ENCODE assay signal across 18 cellular contexts in genomic region chr12:131724534-131724933, GRCh38. TPM values are rescaled to one million over a fixed set of nuclear protein-coding genes. Genes with fewer than 3 reads are reported as not detected.
DNase-seq lines count a peak whose midpoint lies in the region; ATAC-seq and TF ChIP-seq lines count a peak whose summit lies in the region.
"Had no signal": no experiment of that assay in that cellular context is flagged by ENCODE, and none has a peak within 500 bp of the region (broad histone marks: within the 10 kb centered on the region; RNA-seq: fewer than 3 reads in every experiment).

No MANE protein-coding gene starts in this region.

- no peak overlapping the region for H2AFZ ChIP-seq in GM23338

- H3K27me3 Mint-ChIP-seq in GM23338 (ENCODE audit: insufficient read depth, low read depth, poor library complexity) (peaks cover 2% of the 10 kb centered on the region), HFFc6 (ENCODE audit: insufficient read depth) (no peaks in the 10 kb centered on the region; the same call in 1 of the 2 replicates)
- H3K27me3 Mint-ChIP-seq in activated T-helper 17 cell treated with anti-CD3 and anti-CD28 coated beads, Interleukin-2, amount 50 U/mL, for 72 hours, result no peaks in the 10 kb centered on the region
- no peaks in the 10 kb centered on the region for H3K27me3 Mint-ChIP-seq in activated CD4-positive, alpha-beta T cell treated with anti-CD3 and anti-CD28 coated beads for 36 hours
- H3K27me3 Mint-ChIP-seq: CD4-positive, alpha-beta memory T cell had no signal

- peak overlapping the region; percentile 19 for H3K4me2 ChIP-seq in GM23338

- no peak for TF ChIP-seq POLR2A in breast epithelium (IDR thresholded peaks at IDR 0.05)

- no peaks in the 10 kb centered on the region for H3K9me3 ChIP-seq in iPS-20b (ENCODE audit: insufficient read depth, low read depth, low read length)
- H3K9me3 ChIP-seq in breast epithelium, result no peaks in the 10 kb centered on the region
- H3K9me3 ChIP-seq: BE2C, SJCRH30 had no signal

- peaks cover 63% of the 10 kb centered on the region for H3K4me1 Mint-ChIP-seq in GM23338
- peaks cover 30% of the 10 kb centered on the region for H3K4me1 Mint-ChIP-seq in HFFc6 (ENCODE audit: low read depth)
- peaks cover 5% of the 10 kb centered on the region for H3K4me1 Mint-ChIP-seq in activated T-helper 17 cell treated with anti-CD3 and anti-CD28 coated beads, Interleukin-2, amount 50 U/mL, for 72 hours
- H3K4me1 Mint-ChIP-seq in activated CD4-positive, alpha-beta T cell treated with anti-CD3 and anti-CD28 coated beads for 36 hours, result no peaks in the 10 kb centered on the region

- peaks cover 53% of the 10 kb centered on the region for H3K79me2 ChIP-seq in GM23338 (replicated peaks; ENCODE audit: insufficient read depth)

- CTCF ChIA-PET in activated CD4-positive, alpha-beta T cell treated with anti-CD3 and anti-CD28 coated beads for 36 hours (lab: Charles Lee), result interaction anchor here (1.3 kb wide), 1 partner anchor 8 kb away, joined by 3 read pairs; no protein-coding TSS in a partner anchor

- POLR2A ChIA-PET in activated CD4-positive, alpha-beta T cell treated with anti-CD3 and anti-CD28 coated beads for 36 hours (lab: Charles Lee), result no interaction called here

- H3K36me3 ChIP-seq in GM23338 (ENCODE audit: insufficient read depth) (peaks cover 37% of the 10 kb centered on the region), iPS-20b (ENCODE audit: insufficient read depth, low read depth, low read length) (peaks cover 79% of the 10 kb centered on the region), breast epithelium (peaks cover 38% of the 10 kb centered on the region)

- H3K27ac ChIP-seq in GM23338 (ENCODE audit: low read depth), result peak overlapping the region; percentile 96
- H3K27ac ChIP-seq in iPS-20b (ENCODE audit: low read length), result peak overlapping the region; percentile 75
- H3K27ac ChIP-seq in breast epithelium, result no peak overlapping the region
- H3K27ac ChIP-seq: SJCRH30 had no signal

- H3K9ac ChIP-seq in iPS-20b (ENCODE audit: low read depth, low read length), result peak overlapping the region; percentile 67; the same call in 1 of the 2 replicates

- H4K20me1 ChIP-seq in GM23338 (replicated peaks; ENCODE audit: insufficient read depth), result no peaks in the 10 kb centered on the region

- H3K4me3 ChIP-seq in GM23338 (no peak overlapping the region), iPS-20b (ENCODE audit: low read length) (no peak overlapping the region), breast epithelium (no peak overlapping the region)
- H3K4me3 ChIP-seq: SJCRH30 had no signal

- H3K36me3 Mint-ChIP-seq in GM23338 (ENCODE audit: low read depth) (peaks cover 85% of the 10 kb centered on the region), HFFc6 (ENCODE audit: low read depth) (peaks cover 37% of the 10 kb centered on the region)
- H3K36me3 Mint-ChIP-seq in activated T-helper 17 cell treated with anti-CD3 and anti-CD28 coated beads, Interleukin-2, amount 50 U/mL, for 72 hours (ENCODE audit: low read depth), result peaks cover 100% of the 10 kb centered on the region
- peaks cover 62% of the 10 kb centered on the region for H3K36me3 Mint-ChIP-seq in activated CD4-positive, alpha-beta T cell treated with anti-CD3 and anti-CD28 coated beads for 36 hours (ENCODE audit: low read depth)

- peaks cover 30% of the 10 kb centered on the region for H3F3A ChIP-seq in GM23338 (replicated peaks; ENCODE audit: low read depth)

- no peaks in the 10 kb centered on the region for H3K9me2 ChIP-seq in GM23338 (ENCODE audit: insufficient read depth)

- intact Hi-C loops in activated CD4-positive, alpha-beta T cell treated with anti-CD3 and anti-CD28 coated beads for 36 hours (cut with DNase I, micrococcal nuclease), result no loop called here
- intact Hi-C loops in breast epithelium (cut with DNase I; ENCODE audit: low total_unique reads), result no loop called here

- peak; percentile 16; the same call in 2 of the 3 replicates for ATAC-seq in GM23338
- no peak for ATAC-seq in activated T-helper 17 cell treated with anti-CD3 and anti-CD28 coated beads, Interleukin-2, amount 50 U/mL, for 72 hours (replicated peaks)
- ATAC-seq in activated CD4-positive, alpha-beta T cell treated with anti-CD3 and anti-CD28 coated beads for 36 hours, result no peak

- TF ChIP-seq CTCF in GM23338 (conservative IDR thresholded peaks at IDR 0.05; ENCODE audit: low read depth in 2 of 2) (no peak), HFFc6 (IDR thresholded peaks at IDR 0.05) (no peak), breast epithelium (IDR thresholded peaks at IDR 0.05) (no peak)

- H3K9me3 Mint-ChIP-seq in GM23338 (no peaks in the 10 kb centered on the region), HFFc6 (no peaks in the 10 kb centered on the region)
- no peaks in the 10 kb centered on the region for H3K9me3 Mint-ChIP-seq in activated T-helper 17 cell treated with anti-CD3 and anti-CD28 coated beads, Interleukin-2, amount 50 U/mL, for 72 hours
- H3K9me3 Mint-ChIP-seq in activated CD4-positive, alpha-beta T cell treated with anti-CD3 and anti-CD28 coated beads for 36 hours (ENCODE audit: low read depth), result no peaks in the 10 kb centered on the region
- H3K9me3 Mint-ChIP-seq: CD4-positive, alpha-beta memory T cell had no signal

- DNase-seq in GM23338 (ENCODE audit: low spot score) (peak; percentile 44), HFFc6 (no peak), breast epithelium (ENCODE audit: low spot score in 2 of 2) (no peak), HUDEP-2 (lab: John Stamatoyannopoulos, UW; ENCODE audit: unreplicated experiment in 76 of 76) (no peak), NCI-H526 treated with DMSO at 0.1 percent for 48 hours (lab: John Stamatoyannopoulos, UW) (no peak)
- DNase-seq in activated CD4-positive, alpha-beta T cell treated with anti-CD3 and anti-CD28 coated beads for 36 hours, result no peak
- DNase-seq: BE2C; CD4-positive, alpha-beta memory T cell; GF-D8; Kasumi-1; NCI-H1436; NCI-H2029 treated with DMSO at 0.1 percent for 48 hours; NCI-H2227 treated with DMSO at 0.1 percent for 48 hours; NCI-H524 treated with DMSO at 0.1 percent for 48 hours; RPMI8226; SJCRH30 had no signal

- H3K4me3 Mint-ChIP-seq in GM23338 (peak overlapping the region; percentile 9; the same call in 2 of the 3 replicates), HFFc6 (no peak overlapping the region)
- no peak overlapping the region for H3K4me3 Mint-ChIP-seq in activated T-helper 17 cell treated with anti-CD3 and anti-CD28 coated beads, Interleukin-2, amount 50 U/mL, for 72 hours
- no peak overlapping the region for H3K4me3 Mint-ChIP-seq in activated CD4-positive, alpha-beta T cell treated with anti-CD3 and anti-CD28 coated beads for 36 hours
- H3K4me3 Mint-ChIP-seq: CD4-positive, alpha-beta memory T cell had no signal

- H3K4me1 ChIP-seq in GM23338 (ENCODE audit: insufficient read depth) (peaks cover 43% of the 10 kb centered on the region), iPS-20b (ENCODE audit: insufficient read depth, low read length) (peaks cover 30% of the 10 kb centered on the region), breast epithelium (no peaks in the 10 kb centered on the region)
- H3K4me1 ChIP-seq: BE2C, SJCRH30 had no signal

- H3K27me3 ChIP-seq in GM23338 (ENCODE audit: insufficient read depth) (no peaks in the 10 kb centered on the region), iPS-20b (ENCODE audit: insufficient read depth, low read length) (no peaks in the 10 kb centered on the region), breast epithelium (no peaks in the 10 kb centered on the region)
- H3K27me3 ChIP-seq: BE2C, SJCRH30 had no signal

- H3K27ac Mint-ChIP-seq in GM23338 (peak overlapping the region; percentile 97), HFFc6 (peak overlapping the region; percentile 4; the same call in 1 of the 2 replicates)
- H3K27ac Mint-ChIP-seq in activated T-helper 17 cell treated with anti-CD3 and anti-CD28 coated beads, Interleukin-2, amount 50 U/mL, for 72 hours, result peak overlapping the region; percentile 61
- H3K27ac Mint-ChIP-seq in activated CD4-positive, alpha-beta T cell treated with anti-CD3 and anti-CD28 coated beads for 36 hours, result no peak overlapping the region

TF ChIP-seq in GM23338, 12 proteins besides CTCF, POLR2A, EP300 and RAD21 (continues in another document):
- TF ChIP-seq ZNF114 (CRISPR knock-in tag; IDR thresholded peaks at IDR 0.05), result no peak
- no peak for TF ChIP-seq CREB1 (CRISPR knock-in tag; IDR thresholded peaks at IDR 0.05; ENCODE audit: low read depth)
- TF ChIP-seq STAT1 (IDR thresholded peaks at IDR 0.05; ENCODE audit: unreplicated experiment), result no peak
- TF ChIP-seq ZNF331 (CRISPR knock-in tag; IDR thresholded peaks at IDR 0.05; ENCODE audit: low read depth), result no peak
- no peak for TF ChIP-seq NANOG (IDR thresholded peaks at IDR 0.05; ENCODE audit: borderline replicate concordance)
- TF ChIP-seq POLR2AphosphoS5 (IDR thresholded peaks at IDR 0.05; ENCODE audit: low read depth), result no peak
- no peak for TF ChIP-seq ETS1 (IDR thresholded peaks at IDR 0.05)
- no peak for TF ChIP-seq EZH2 (IDR thresholded peaks at IDR 0.05; ENCODE audit: low read depth, unreplicated experiment)
- no peak for TF ChIP-seq EZH2phosphoT487 (IDR thresholded peaks at IDR 0.05; ENCODE audit: unreplicated experiment)
- TF ChIP-seq JUNB (IDR thresholded peaks at IDR 0.05; ENCODE audit: unreplicated experiment), result no peak

RNA-seq across cellular contexts. Expression of gene SFSWAP, which starts 13.6 kb away (rescaled TPM):
- total RNA-seq in GM23338 (2014; rRNA removed; shearing (Covaris generic)), result 36.2 and 41.0 TPM in 2 replicates
- polyA plus RNA-seq in GM23338 (2016; fragmentation: Nextera tagmentation; extraction: Ambion mirVana), result 49.0 and 49.8 TPM in 2 replicates
- total RNA-seq in HFFc6 (2021; fragmentation: NEBNext Ultra II Directional; extraction: Animal tissue kit (Norgen Biotek cat#: 25700)), result 10 to 100 TPM; 23.9 to 32.4 (median 28.8) TPM
- total RNA-seq in activated T-helper 17 cell treated with anti-CD3 and anti-CD28 coated beads, Interleukin-2, amount 50 U/mL, for 72 hours, result 10 to 100 TPM; 44.7 to 55.8 TPM
- 10 to 100 TPM; 47.9 to 73.1 TPM for total RNA-seq in activated CD4-positive, alpha-beta T cell treated with anti-CD3 and anti-CD28 coated beads for 36 hours
- 10 to 100 TPM; 34.9 to 54.7 (median 49.8) TPM for total RNA-seq in breast epithelium

Comparison
In these comparisons a context has a peak if more than half of its experiments do, and no peak if none do; other contexts are left out.
1. H3K27ac ChIP-seq: peak in GM23338 (single experiment) and iPS-20b (single experiment); none in breast epithelium (0 of 2).